ENCODE assay signal across 8 cellular contexts in the genomic region with DNA sequence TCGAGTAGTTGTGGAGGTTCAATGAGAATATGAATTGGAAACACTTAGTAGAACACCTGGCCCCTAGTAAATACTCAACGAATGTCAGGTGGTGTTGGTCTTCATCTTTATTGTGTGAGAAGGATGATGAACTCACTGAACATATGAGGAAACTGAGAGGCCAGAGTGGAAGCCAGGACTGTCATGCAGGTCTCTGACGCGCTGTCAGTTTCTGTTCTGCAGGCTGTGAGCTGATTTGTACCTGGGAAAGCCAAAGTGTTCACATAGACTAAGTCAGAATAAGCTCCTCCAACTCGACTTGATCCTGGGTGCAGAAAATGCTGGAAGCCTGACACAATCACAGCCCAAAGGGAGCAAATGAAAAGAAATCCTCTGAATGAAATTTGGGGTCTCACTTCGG.
DNase-seq lines count a peak whose midpoint lies in the region; ATAC-seq and TF ChIP-seq lines count a peak whose summit lies in the region.

No MANE protein-coding gene starts in this region.

- H3K27ac ChIP-seq in RWPE1 (peak overlapping the region; percentile 87), foreskin keratinocyte (peak overlapping the region; percentile 98), urinary bladder (ENCODE audit: low read depth) (no peak overlapping the region)

- H3K36me3 ChIP-seq in urinary bladder (ENCODE audit: insufficient read depth) = no peaks in the 10 kb centered on the region

- peak; percentile 6 for ATAC-seq in foreskin keratinocyte

- peak overlapping the region; percentile 20 for H3K4me3 ChIP-seq in urinary bladder (ENCODE audit: low read depth, low read length)

- TF ChIP-seq CTCF in RWPE1 (conservative IDR thresholded peaks at IDR 0.05; ENCODE audit: low read depth) (no peak), foreskin keratinocyte (conservative IDR thresholded peaks at IDR 0.05) (no peak)

- POLR2A ChIA-PET in RWPE1 (lab: Yijun Ruan, JAX; ENCODE audit: low non-redundant PET) = no interaction called here

- H3K27me3 ChIP-seq in foreskin keratinocyte = no peaks in the 10 kb centered on the region

- peaks cover 24% of the 10 kb centered on the region for H3K4me1 ChIP-seq in foreskin keratinocyte
- no peaks in the 10 kb centered on the region for H3K4me1 ChIP-seq in urinary bladder (ENCODE audit: insufficient read depth)

- CTCF ChIA-PET in RWPE1 (lab: Yijun Ruan, JAX) = interaction anchor here (0.8 kb wide), 1 partner anchor 98 kb away, joined by 3 read pairs; no protein-coding TSS in a partner anchor

- WGBS in urinary bladder = 71% methylated on average over 6 of the region's 6 CpGs

- peak; percentile 24 for DNase-seq in stimulated activated CD4-positive, alpha-beta T cell treated with anti-CD3 and anti-CD28 coated beads, Interleukin-1b, Interleukin-23, amount 100 ng/mL, for 48 hours
- no peak for DNase-seq in stimulated activated CD4-positive, alpha-beta T cell treated with anti-CD3 and anti-CD28 coated beads, Interleukin-4, amount 100 ng/mL, for 1 hour
- DNase-seq in RWPE1 (ENCODE audit: low spot score) = no peak
- peak in 1 of 2 donors; percentile 52 for DNase-seq in foreskin keratinocyte
- DNase-seq in T1000 (lab: John Stamatoyannopoulos, UW) = no peak
- no peak for DNase-seq in NCI-H2081 treated with DMSO at 0.1 percent for 48 hours (lab: John Stamatoyannopoulos, UW)
- DNase-seq in activated effector memory CD4-positive, alpha-beta T cell treated with anti-CD3 and anti-CD28 coated beads, Interleukin-2, amount 50 U/mL, for 16 hours = no peak
